Comparison of ENCODE assay signal across 1 cellular context in the genomic region with DNA sequence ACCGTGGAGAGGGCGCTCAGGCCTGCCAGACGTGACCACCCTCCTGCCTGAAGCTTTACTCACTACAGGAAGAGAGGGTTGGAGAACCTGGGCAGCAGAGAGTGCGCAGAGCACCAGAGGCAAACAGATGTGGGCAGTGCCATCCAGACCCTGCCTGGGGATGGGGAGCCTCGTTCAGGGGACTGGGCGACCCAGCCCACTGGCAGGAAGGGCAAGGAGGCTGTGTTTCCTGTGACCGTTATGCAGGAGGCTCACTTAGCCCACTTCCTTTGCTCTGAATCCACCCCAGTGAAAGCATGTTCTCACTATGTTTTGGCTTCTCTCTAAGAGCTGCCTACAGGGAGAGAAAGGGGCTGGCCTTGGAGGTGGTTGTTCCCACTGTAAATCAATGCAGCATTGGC.
TF ChIP-seq lines count a peak whose summit lies in the region.

No MANE protein-coding gene starts in this region.

TF ChIP-seq in GM12878, 131 proteins besides CTCF, POLR2A, EP300 and RAD21 (continued from another document):
- TF ChIP-seq, protein P1, sequence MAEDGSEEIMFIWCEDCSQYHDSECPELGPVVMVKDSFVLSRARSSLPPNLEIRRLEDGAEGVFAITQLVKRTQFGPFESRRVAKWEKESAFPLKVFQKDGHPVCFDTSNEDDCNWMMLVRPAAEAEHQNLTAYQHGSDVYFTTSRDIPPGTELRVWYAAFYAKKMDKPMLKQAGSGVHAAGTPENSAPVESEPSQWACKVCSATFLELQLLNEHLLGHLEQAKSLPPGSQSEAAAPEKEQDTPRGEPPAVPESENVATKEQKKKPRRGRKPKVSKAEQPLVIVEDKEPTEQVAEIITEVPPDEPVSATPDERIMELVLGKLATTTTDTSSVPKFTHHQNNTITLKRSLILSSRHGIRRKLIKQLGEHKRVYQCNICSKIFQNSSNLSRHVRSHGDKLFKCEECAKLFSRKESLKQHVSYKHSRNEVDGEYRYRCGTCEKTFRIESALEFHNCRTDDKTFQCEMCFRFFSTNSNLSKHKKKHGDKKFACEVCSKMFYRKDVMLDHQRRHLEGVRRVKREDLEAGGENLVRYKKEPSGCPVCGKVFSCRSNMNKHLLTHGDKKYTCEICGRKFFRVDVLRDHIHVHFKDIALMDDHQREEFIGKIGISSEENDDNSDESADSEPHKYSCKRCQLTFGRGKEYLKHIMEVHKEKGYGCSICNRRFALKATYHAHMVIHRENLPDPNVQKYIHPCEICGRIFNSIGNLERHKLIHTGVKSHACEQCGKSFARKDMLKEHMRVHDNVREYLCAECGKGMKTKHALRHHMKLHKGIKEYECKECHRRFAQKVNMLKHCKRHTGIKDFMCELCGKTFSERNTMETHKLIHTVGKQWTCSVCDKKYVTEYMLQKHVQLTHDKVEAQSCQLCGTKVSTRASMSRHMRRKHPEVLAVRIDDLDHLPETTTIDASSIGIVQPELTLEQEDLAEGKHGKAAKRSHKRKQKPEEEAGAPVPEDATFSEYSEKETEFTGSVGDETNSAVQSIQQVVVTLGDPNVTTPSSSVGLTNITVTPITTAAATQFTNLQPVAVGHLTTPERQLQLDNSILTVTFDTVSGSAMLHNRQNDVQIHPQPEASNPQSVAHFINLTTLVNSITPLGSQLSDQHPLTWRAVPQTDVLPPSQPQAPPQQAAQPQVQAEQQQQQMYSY (CRISPR knock-in tag; IDR thresholded peaks at IDR 0.05) = no peak
- TF ChIP-seq MXI1 (IDR thresholded peaks at IDR 0.05; ENCODE audit: low read depth, low read length) (no peak), BMI1 (IDR thresholded peaks at IDR 0.05; ENCODE audit: borderline replicate concordance) (no peak)
- TF ChIP-seq, protein P2, sequence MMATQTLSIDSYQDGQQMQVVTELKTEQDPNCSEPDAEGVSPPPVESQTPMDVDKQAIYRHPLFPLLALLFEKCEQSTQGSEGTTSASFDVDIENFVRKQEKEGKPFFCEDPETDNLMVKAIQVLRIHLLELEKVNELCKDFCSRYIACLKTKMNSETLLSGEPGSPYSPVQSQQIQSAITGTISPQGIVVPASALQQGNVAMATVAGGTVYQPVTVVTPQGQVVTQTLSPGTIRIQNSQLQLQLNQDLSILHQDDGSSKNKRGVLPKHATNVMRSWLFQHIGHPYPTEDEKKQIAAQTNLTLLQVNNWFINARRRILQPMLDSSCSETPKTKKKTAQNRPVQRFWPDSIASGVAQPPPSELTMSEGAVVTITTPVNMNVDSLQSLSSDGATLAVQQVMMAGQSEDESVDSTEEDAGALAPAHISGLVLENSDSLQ (IDR thresholded peaks at IDR 0.05) = no peak
